Comparison of ENCODE assay signal across 1 cellular context in genomic region chr17:1487939-1488825, GRCh38.
TF ChIP-seq lines count a peak whose summit lies in the region.

No MANE protein-coding gene starts in this region.

TF ChIP-seq in HepG2, 621 proteins besides CTCF, POLR2A, EP300 and RAD21 (continued from another document and continues in another):
- TF ChIP-seq ZNF414 (CRISPR knock-in tag; IDR thresholded peaks at IDR 0.05): no peak
- no peak for TF ChIP-seq FOXP1 (IDR thresholded peaks at IDR 0.05)
- TF ChIP-seq FOXP1 (CRISPR knock-in tag; IDR thresholded peaks at IDR 0.05): no peak
- TF ChIP-seq GMEB1 (CRISPR knock-in tag; IDR thresholded peaks at IDR 0.05; ENCODE audit: borderline replicate concordance): peak; percentile 25; the same call in 1 of the 2 replicates
- TF ChIP-seq ZNF564 (CRISPR knock-in tag; IDR thresholded peaks at IDR 0.05): no peak
- peak; percentile 96 for TF ChIP-seq ZBTB2 (CRISPR knock-in tag; IDR thresholded peaks at IDR 0.05; ENCODE audit: low read depth)
- no peak for TF ChIP-seq ZNF460 (CRISPR knock-in tag; IDR thresholded peaks at IDR 0.05; ENCODE audit: borderline replicate concordance)
- TF ChIP-seq ZNF468 (CRISPR knock-in tag; IDR thresholded peaks at IDR 0.05): no peak
- no peak for TF ChIP-seq POLR2G (IDR thresholded peaks at IDR 0.05; ENCODE audit: low read depth, low read length)
- TF ChIP-seq ZFP82 (CRISPR knock-in tag; IDR thresholded peaks at IDR 0.05; ENCODE audit: borderline replicate concordance): peak; percentile 8; the same call in 1 of the 2 replicates
- no peak for TF ChIP-seq ERF (CRISPR knock-in tag; IDR thresholded peaks at IDR 0.05)
- no peak for TF ChIP-seq TEAD2 (CRISPR knock-in tag; IDR thresholded peaks at IDR 0.05)
- no peak for TF ChIP-seq AFF4 (CRISPR knock-in tag; IDR thresholded peaks at IDR 0.05)
- TF ChIP-seq NONO (IDR thresholded peaks at IDR 0.05): no peak
- TF ChIP-seq NONO (CRISPR knock-in tag; conservative IDR thresholded peaks at IDR 0.05): peak; percentile 46; the same call in 1 of the 2 replicates
- peak; percentile 18; the same call in 1 of the 2 replicates for TF ChIP-seq ETV5 (CRISPR knock-in tag; IDR thresholded peaks at IDR 0.05; ENCODE audit: borderline replicate concordance)
- no peak for TF ChIP-seq FOXP4 (CRISPR knock-in tag; IDR thresholded peaks at IDR 0.05)
- TF ChIP-seq CHCHD3 (CRISPR knock-in tag; IDR thresholded peaks at IDR 0.05): no peak
- TF ChIP-seq SMAD3 (CRISPR knock-in tag; IDR thresholded peaks at IDR 0.05): no peak
- no peak for TF ChIP-seq HCFC1 (IDR thresholded peaks at IDR 0.05; ENCODE audit: low read depth, low read length)
- TF ChIP-seq ZBTB25 (CRISPR knock-in tag; IDR thresholded peaks at IDR 0.05): peak; percentile 83
- TF ChIP-seq CSRNP1 (CRISPR knock-in tag; IDR thresholded peaks at IDR 0.05): no peak
- no peak for TF ChIP-seq SP1 (IDR thresholded peaks at IDR 0.05)
- TF ChIP-seq SP1 (CRISPR knock-in tag; IDR thresholded peaks at IDR 0.05): peak; percentile 80; the same call in 1 of the 2 replicates
- TF ChIP-seq KAT2B (IDR thresholded peaks at IDR 0.05; ENCODE audit: borderline replicate concordance, low read depth, low read length): no peak
- peak; percentile 81 for TF ChIP-seq ZFX (CRISPR knock-in tag; IDR thresholded peaks at IDR 0.05; ENCODE audit: low read depth)
- TF ChIP-seq ZNF615 (CRISPR knock-in tag; IDR thresholded peaks at IDR 0.05; ENCODE audit: borderline replicate concordance): no peak
- TF ChIP-seq ZNF772 (CRISPR knock-in tag; IDR thresholded peaks at IDR 0.05): no peak
- TF ChIP-seq SOX13 (IDR thresholded peaks at IDR 0.05): no peak
- TF ChIP-seq SOX13 (CRISPR knock-in tag; conservative IDR thresholded peaks at IDR 0.05 in 1 of 2, IDR thresholded peaks at IDR 0.05 in 1 of 2): 0 out of 4 replicates have a peak, but pooled peaks of 1 of the 2 experiments have one; percentile 47
- peak; percentile 73; the same call in 1 of the 2 replicates for TF ChIP-seq ESRRA (CRISPR knock-in tag; IDR thresholded peaks at IDR 0.05; ENCODE audit: low read depth)
- TF ChIP-seq HMGA1 (CRISPR knock-in tag; conservative IDR thresholded peaks at IDR 0.05): no peak
- peak; percentile 22 for TF ChIP-seq ZNF407 (CRISPR knock-in tag; IDR thresholded peaks at IDR 0.05; ENCODE audit: not compliant biosample characterization)
- no peak for TF ChIP-seq KDM4B (CRISPR knock-in tag; IDR thresholded peaks at IDR 0.05)
- TF ChIP-seq TGIF2 (CRISPR knock-in tag; IDR thresholded peaks at IDR 0.05): no peak
- 0 out of 2 replicates have a peak, but pooled peaks have one; percentile 54 for TF ChIP-seq ZNF138 (CRISPR knock-in tag; IDR thresholded peaks at IDR 0.05; ENCODE audit: low read depth)
- no peak for TF ChIP-seq ZKSCAN5 (CRISPR knock-in tag; IDR thresholded peaks at IDR 0.05)
- TF ChIP-seq ZNF639 (CRISPR knock-in tag; conservative IDR thresholded peaks at IDR 0.05): peak; percentile 95
- TF ChIP-seq FOSL2 (CRISPR knock-in tag; IDR thresholded peaks at IDR 0.05): peak; percentile 67
